Comparison of ENCODE assay signal across 8 cellular contexts in the genomic region with DNA sequence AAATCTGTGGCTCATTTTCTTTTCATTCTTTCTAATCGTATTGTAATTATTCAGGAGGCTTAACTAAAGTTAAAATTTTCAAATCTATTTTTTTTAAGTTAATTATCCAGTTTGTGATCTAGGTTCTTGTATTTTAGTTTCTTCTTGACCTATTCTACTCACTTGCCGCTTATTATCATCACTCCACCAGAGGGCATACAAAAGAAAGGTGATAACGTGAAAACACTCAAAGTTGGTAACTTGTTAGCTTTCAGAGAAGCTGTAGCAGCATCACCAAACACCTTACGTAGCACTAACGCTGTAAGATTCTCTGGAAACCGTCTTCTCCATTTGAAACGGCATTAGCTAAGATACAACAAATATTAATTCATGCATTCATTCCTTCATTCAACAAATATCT. TPM values are rescaled to one million over a fixed set of nuclear protein-coding genes. Genes with fewer than 3 reads are reported as not detected.
DNase-seq lines count a peak whose midpoint lies in the region; TF ChIP-seq lines count a peak whose summit lies in the region.

No MANE protein-coding gene starts in this region.

- H4K20me1 ChIP-seq in osteoblast (ENCODE audit: insufficient read depth, low read length), result no peaks in the 10 kb centered on the region

- no peak overlapping the region for H3K4me3 ChIP-seq in cardiac fibroblast (replicated peaks in 1 of 2; ENCODE audit: low read depth in 2 of 2, low read length in 2 of 2)
- no peak overlapping the region for H3K4me3 ChIP-seq in osteoblast (ENCODE audit: insufficient read depth, low read length)

- no peak overlapping the region for H3K4me2 ChIP-seq in osteoblast (ENCODE audit: insufficient read depth, low read length)

- H3K27ac ChIP-seq in osteoblast (ENCODE audit: low read depth, low read length) (no peak overlapping the region), caudate nucleus (ENCODE audit: low read depth, low read length) (no peak overlapping the region)

- H3K27me3 ChIP-seq in osteoblast (ENCODE audit: insufficient read depth, low read length), result no peaks in the 10 kb centered on the region

- H3K4me1 ChIP-seq in osteoblast (ENCODE audit: insufficient read depth, low read length), result peaks cover 17% of the 10 kb centered on the region

- DNase-seq in NCI-H345 (lab: John Stamatoyannopoulos, UW), result peak; percentile 30
- DNase-seq in NCI-H345 treated with DMSO at 0.1 percent for 48 hours (lab: John Stamatoyannopoulos, UW; ENCODE audit: unreplicated experiment), result no peak
- peak; percentile 6 for DNase-seq in LoVo (ENCODE audit: low spot score)
- peak; percentile 49 to 50 for DNase-seq in cardiac fibroblast (ENCODE audit: low read depth in 2 of 2)
- DNase-seq in osteoblast (ENCODE audit: insufficient read length, low spot score, missing footprints), result no peak
- DNase-seq in NCI-H187 (lab: John Stamatoyannopoulos, UW), result no peak
- no peak for DNase-seq in occipital lobe (lab: John Stamatoyannopoulos, UW)
- DNase-seq in caudate nucleus (lab: John Stamatoyannopoulos, UW), result no peak

- peaks cover 3% of the 10 kb centered on the region for H3K36me3 ChIP-seq in osteoblast (ENCODE audit: insufficient read depth, low read length)

- H3K79me2 ChIP-seq in osteoblast (ENCODE audit: insufficient read depth, low read length), result peaks cover 93% of the 10 kb centered on the region

- no peak overlapping the region for H2AFZ ChIP-seq in osteoblast (ENCODE audit: low read length)

- no peaks in the 10 kb centered on the region for H3K9me3 ChIP-seq in osteoblast (ENCODE audit: low read depth, low read length)

- TF ChIP-seq CTCF in cardiac fibroblast (IDR thresholded peaks at IDR 0.05; ENCODE audit: low read depth, low read length), result peak; percentile 32
- TF ChIP-seq CTCF in osteoblast (IDR thresholded peaks at IDR 0.05; ENCODE audit: extremely low read depth, low read depth, low read length), result peak; percentile 32

RNA-seq across cellular contexts. Expression of a gene that starts 4.8 kb away (rescaled TPM):
- total RNA-seq in osteoblast (79.3 and 92.3 TPM in 2 replicates), occipital lobe (177 TPM)

Comparison
In these comparisons a context has a peak if more than half of its experiments do, and no peak if none do; other contexts are left out.
1. DNase-seq: peak in NCI-H345 (single experiment), LoVo (single experiment) and cardiac fibroblast (2 of 2); none in NCI-H345 treated with DMSO at 0.1 percent for 48 hours (single experiment), osteoblast (single experiment), NCI-H187 (0 of 2), occipital lobe (single experiment) and caudate nucleus (0 of 61).